8 cellular contexts compared by ENCODE assay signal in genomic region chr4:37827030-37827705, GRCh38. TPM values are rescaled to one million over a fixed set of nuclear protein-coding genes. Genes with fewer than 3 reads are reported as not detected.
DNase-seq lines count a peak whose midpoint lies in the region; ATAC-seq and TF ChIP-seq lines count a peak whose summit lies in the region.

No MANE protein-coding gene starts in this region.

- no peaks in the 10 kb centered on the region for H3K27me3 ChIP-seq in SJSA1 (replicated peaks)
- no peaks in the 10 kb centered on the region for H3K27me3 ChIP-seq in effector memory CD4-positive, alpha-beta T cell (replicated peaks; ENCODE audit: control insufficient read depth, insufficient read depth, low read length, poor library complexity, severe bottlenecking)
- H3K27me3 ChIP-seq in aorta (ENCODE audit: control insufficient read depth in 1 of 2, insufficient read depth in 2 of 2, low read length in 1 of 2), result no peaks in the 10 kb centered on the region

- ATAC-seq in GM18861 (IDR thresholded peaks at IDR 0.05; ENCODE audit: unreplicated experiment) (peak; percentile 27), HG03025 (IDR thresholded peaks at IDR 0.05; ENCODE audit: low FRiP score, unreplicated experiment) (peak; percentile 45), mucosa of descending colon (peak; percentile 45), aorta (ENCODE audit: low FRiP score) (peak; percentile 58)

- H3K4me3 ChIP-seq in AG10803 (ENCODE audit: low read length), result peak overlapping the region; percentile 82
- H3K4me3 ChIP-seq in SJSA1, result peak overlapping the region; percentile 64
- H3K4me3 ChIP-seq in effector memory CD4-positive, alpha-beta T cell (ENCODE audit: insufficient read depth, low read depth, low read length, poor library complexity, severe bottlenecking), result peak overlapping the region; percentile 93
- H3K4me3 ChIP-seq in mucosa of descending colon, result peak overlapping the region; percentile 55
- peak overlapping the region; percentile 33 to 79 for H3K4me3 ChIP-seq in aorta (ENCODE audit: low read length in 2 of 2)

- H3K27ac ChIP-seq in SJSA1 (peak overlapping the region; percentile 19; the same call in 1 of the 2 replicates), aorta (ENCODE audit: low read depth in 1 of 2, low read length in 2 of 2) (peak overlapping the region in 1 of 2 donors; percentile 37)
- peak overlapping the region; percentile 70 for H3K27ac ChIP-seq in effector memory CD4-positive, alpha-beta T cell (ENCODE audit: insufficient read depth, low read length, poor library complexity, severe bottlenecking)

- intact Hi-C loops in mucosa of descending colon (cut with DNase I, micrococcal nuclease) (loop anchor here in 1 of 2 donors (10.0 kb wide), 1 partner anchor 208 kb away; no protein-coding TSS in a partner anchor), aorta (cut with DNase I) (loop anchor here (2.0 to 5.0 kb wide), 4 partner anchors 60 to 210 kb away; partner anchors contain the start of gene TBC1D1 (in 1 of the 2))

- WGBS in aorta, 2 donors, result 3% methylated on average over 37 to 38 of the region's 38 CpGs

- no peak for TF ChIP-seq CTCF in AG10803 (conservative IDR thresholded peaks at IDR 0.05; ENCODE audit: low read length)
- TF ChIP-seq CTCF in mucosa of descending colon (IDR thresholded peaks at IDR 0.05), result no peak

- peaks cover 5% of the 10 kb centered on the region for H3K4me1 ChIP-seq in SJSA1 (replicated peaks)
- H3K4me1 ChIP-seq in effector memory CD4-positive, alpha-beta T cell (ENCODE audit: control insufficient read depth, insufficient read depth, low read length, poor library complexity, severe bottlenecking), result peaks cover 16% of the 10 kb centered on the region
- no peaks in the 10 kb centered on the region for H3K4me1 ChIP-seq in mucosa of descending colon (ENCODE audit: low read depth)
- peaks cover 0 to 2% of the 10 kb centered on the region in 2 donors for H3K4me1 ChIP-seq in aorta (ENCODE audit: control insufficient read depth in 1 of 2, insufficient read depth in 2 of 2, low read length in 2 of 2)

- H3K9me3 ChIP-seq in SJSA1 (replicated peaks), result no peaks in the 10 kb centered on the region
- H3K9me3 ChIP-seq in effector memory CD4-positive, alpha-beta T cell (ENCODE audit: control insufficient read depth, low read length), result no peaks in the 10 kb centered on the region
- H3K9me3 ChIP-seq in mucosa of descending colon, result no peaks in the 10 kb centered on the region
- no peaks in the 10 kb centered on the region for H3K9me3 ChIP-seq in aorta (ENCODE audit: control insufficient read depth, low read length)

- DNase-seq in AG10803 (ENCODE audit: low read depth) (no peak), SJSA1 (ENCODE audit: low read depth in 1 of 2, low spot score in 2 of 2) (peak in 1 of 2 experiments; percentile 23), mucosa of descending colon (peak in 1 of 3 donors; percentile 36), aorta (no peak), SKM-1 (lab: John Stamatoyannopoulos, UW; ENCODE audit: unreplicated experiment) (no peak)
- no peak for DNase-seq in effector memory CD4-positive, alpha-beta T cell

- 0 out of 2 replicates have a peak, but pooled peaks cover 3% of the 10 kb centered on the region for H3K36me3 ChIP-seq in SJSA1
- peaks cover 11% of the 10 kb centered on the region for H3K36me3 ChIP-seq in effector memory CD4-positive, alpha-beta T cell (ENCODE audit: control insufficient read depth, insufficient read depth, low read length)
- no peaks in the 10 kb centered on the region for H3K36me3 ChIP-seq in mucosa of descending colon (ENCODE audit: low read depth)
- no peaks in the 10 kb centered on the region for H3K36me3 ChIP-seq in aorta (ENCODE audit: control insufficient read depth in 1 of 2, insufficient read depth in 2 of 2, low read length in 1 of 2)

RNA-seq across cellular contexts. Expression of gene PGM2, which starts 0.7 kb away (rescaled TPM):
- 14.8 and 20.9 TPM in 2 replicates for total RNA-seq in SJSA1 (2014; rRNA removed; shearing (Covaris generic))
- total RNA-seq in mucosa of descending colon (10 to 100 TPM; 22.1 to 36.8 (median 27.4) TPM), aorta (10 to 100 TPM; 23.7 to 24.6 TPM)
- 10 to 100 TPM in 1 of 2 donors, 1 to 10 TPM in 1; 8.5 to 19.6 TPM for polyA plus RNA-seq in aorta
